Comparison of ENCODE assay signal across 15 cellular contexts in the genomic region with DNA sequence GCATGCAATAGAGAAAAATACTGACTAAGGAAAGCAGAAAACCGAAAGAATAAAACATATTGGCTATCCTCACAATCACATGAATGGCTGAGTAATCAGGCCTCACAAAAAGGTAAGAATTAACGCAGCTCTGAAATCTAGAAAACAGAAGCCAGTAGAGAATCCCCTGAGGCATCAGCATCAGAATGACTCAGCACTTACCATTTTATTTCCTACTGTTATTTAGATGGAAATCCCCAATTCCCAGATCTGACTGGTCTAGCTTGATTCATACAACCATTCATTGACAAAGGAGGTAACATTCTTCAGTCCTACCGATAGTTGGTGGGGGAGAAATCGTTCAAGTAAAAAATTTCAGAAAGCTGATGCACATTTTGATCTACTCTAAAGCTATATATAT.
A peak's percentile ranks its signal among the peaks of the same experiment; 100 is the strongest.
DNase-seq lines count a peak whose midpoint lies in the region; ATAC-seq and TF ChIP-seq lines count a peak whose summit lies in the region.
"Had no signal": no experiment of that assay in that cellular context is flagged by ENCODE, and none has a peak within 500 bp of the region (broad histone marks: within the 10 kb centered on the region; RNA-seq: fewer than 3 reads in every experiment).

No MANE protein-coding gene starts in this region.

- H3K27me3 ChIP-seq in H9 (ENCODE audit: insufficient read depth, low read length), result no peaks in the 10 kb centered on the region
- H3K27me3 ChIP-seq: uterus had no signal

- H3K9ac ChIP-seq in H9 (ENCODE audit: extremely low read depth, insufficient read length, low read length), result no peak overlapping the region

- DNase-seq in H9, result no peak
- DNase-seq in RWPE1 (ENCODE audit: low spot score), result peak; percentile 89
- peak; percentile 51 for DNase-seq in fibroblast of mammary gland (ENCODE audit: low read depth)
- DNase-seq in stromal cell of bone marrow (ENCODE audit: low read depth), result peak; percentile 1
- no peak for DNase-seq in left colon
- no peak for DNase-seq in NCI-H446 treated with DMSO at 0.1 percent for 48 hours (lab: John Stamatoyannopoulos, UW)
- DNase-seq: activated naive CD4-positive, alpha-beta T cell treated with anti-CD3 and anti-CD28 coated beads, Interleukin-2, amount 10 ng/mL, durations not matched to agents 7 days and 5 days; CD4-positive, alpha-beta memory T cell; NCI-H1092; small intestine; stimulated activated naive CD4-positive, alpha-beta T cell treated with Interleukin-2 at 50 U/mL for 16 hours; uterus had no signal

- no peak overlapping the region for H2BK20ac ChIP-seq in H9 (ENCODE audit: low read depth, low read length, poor library complexity, severe bottlenecking)

- no peak overlapping the region for H3K56ac ChIP-seq in H9 (ENCODE audit: insufficient read length, low read depth, low read length)

- peak overlapping the region; percentile 64 for H3K27ac ChIP-seq in H9 (ENCODE audit: insufficient read length, low read depth, low read length)
- H3K27ac ChIP-seq in RWPE1, result no peak overlapping the region
- H3K27ac ChIP-seq: uterus had no signal

- no peak overlapping the region for H2BK120ac ChIP-seq in H9 (ENCODE audit: low read depth, low read length, poor library complexity, severe bottlenecking)

- H2BK5ac ChIP-seq in H9 (ENCODE audit: insufficient read length, low read length), result no peak overlapping the region

- no peaks in the 10 kb centered on the region for H3K9me3 Mint-ChIP-seq in H9
- H3K9me3 Mint-ChIP-seq in activated T-helper 17 cell treated with anti-CD3 and anti-CD28 coated beads, Interleukin-2, amount 50 U/mL, for 72 hours, result peaks cover 19% of the 10 kb centered on the region

- H3K79me1 ChIP-seq in H9 (ENCODE audit: insufficient read depth, low read depth, low read length, poor library complexity, severe bottlenecking), result no peaks in the 10 kb centered on the region

- H3K14ac ChIP-seq in H9 (ENCODE audit: insufficient read depth, low read length), result no peak overlapping the region

- no peak overlapping the region for H3K23ac ChIP-seq in H9 (ENCODE audit: insufficient read length, low read depth, low read length)

- H3K36me3 Mint-ChIP-seq in H9 (ENCODE audit: insufficient read depth in 1 of 3, low read depth in 3 of 3), result no peaks in the 10 kb centered on the region
- no peaks in the 10 kb centered on the region for H3K36me3 Mint-ChIP-seq in activated T-helper 17 cell treated with anti-CD3 and anti-CD28 coated beads, Interleukin-2, amount 50 U/mL, for 72 hours (ENCODE audit: low read depth)
- H3K36me3 Mint-ChIP-seq: activated naive CD4-positive, alpha-beta T cell treated with anti-CD3 and anti-CD28 coated beads, Interleukin-2, amount 10 ng/mL, durations not matched to agents 7 days and 5 days; CD4-positive, alpha-beta memory T cell; memory B cell had no signal

- no peaks in the 10 kb centered on the region for H3K23me2 ChIP-seq in H9 (ENCODE audit: insufficient read length, low read depth, low read length, poor library complexity, severe bottlenecking)

- ATAC-seq in left colon, result no peak
- no peak for ATAC-seq in activated T-helper 17 cell treated with anti-CD3 and anti-CD28 coated beads, Interleukin-2, amount 50 U/mL, for 72 hours (replicated peaks)

- no peaks in the 10 kb centered on the region for H3K9me3 ChIP-seq in H9 (ENCODE audit: control insufficient read depth, low read depth, low read length)
- H3K9me3 ChIP-seq: uterus had no signal

- POLR2A ChIA-PET in RWPE1 (lab: Yijun Ruan, JAX; ENCODE audit: low non-redundant PET), result no interaction called here

- no peak overlapping the region for H3T11ph ChIP-seq in H9 (ENCODE audit: low read length)

- peaks cover 2% of the 10 kb centered on the region; the same call in 1 of the 2 replicates for H3K4me1 ChIP-seq in H9 (ENCODE audit: insufficient read depth, low read length)
- H3K4me1 ChIP-seq: uterus had no signal

- H3K27me3 Mint-ChIP-seq in H9 (ENCODE audit: low read depth), result no peaks in the 10 kb centered on the region
- H3K27me3 Mint-ChIP-seq in activated T-helper 17 cell treated with anti-CD3 and anti-CD28 coated beads, Interleukin-2, amount 50 U/mL, for 72 hours, result no peaks in the 10 kb centered on the region
- H3K27me3 Mint-ChIP-seq: activated naive CD4-positive, alpha-beta T cell treated with anti-CD3 and anti-CD28 coated beads, Interleukin-2, amount 10 ng/mL, durations not matched to agents 7 days and 5 days; CD4-positive, alpha-beta memory T cell; central memory CD8-positive, alpha-beta T cell; memory B cell had no signal

- CTCF ChIA-PET in RWPE1 (lab: Yijun Ruan, JAX), result interaction anchor here (0.6 kb wide), 1 partner anchor 165 kb away, joined by 3 read pairs; no protein-coding TSS in a partner anchor

- H3K4me3 Mint-ChIP-seq in H9, result no peak overlapping the region; a peak in 2 of 5 replicates
- H3K4me3 Mint-ChIP-seq in activated T-helper 17 cell treated with anti-CD3 and anti-CD28 coated beads, Interleukin-2, amount 50 U/mL, for 72 hours, result no peak overlapping the region
- H3K4me3 Mint-ChIP-seq: activated naive CD4-positive, alpha-beta T cell treated with anti-CD3 and anti-CD28 coated beads, Interleukin-2, amount 10 ng/mL, durations not matched to agents 7 days and 5 days; CD4-positive, alpha-beta memory T cell; central memory CD8-positive, alpha-beta T cell; memory B cell had no signal

- no peaks in the 10 kb centered on the region for H4K20me1 ChIP-seq in H9 (ENCODE audit: control insufficient read depth, insufficient read depth, insufficient read length)

- H4K91ac ChIP-seq in H9 (ENCODE audit: insufficient read length, low read depth, low read length), result no peak overlapping the region

- H3K79me2 ChIP-seq in H9 (ENCODE audit: insufficient read depth, low read length), result no peaks in the 10 kb centered on the region

- intact Hi-C loops in left colon (cut with DNase I, micrococcal nuclease), result no loop called here

- no peak overlapping the region for H2AK5ac ChIP-seq in H9 (ENCODE audit: insufficient read length, low read length)

- H3K4me2 ChIP-seq in H9 (ENCODE audit: insufficient read depth, insufficient read length, low read length), result no peak overlapping the region

- H2BK12ac ChIP-seq in H9 (ENCODE audit: insufficient read length, low read depth, low read length), result no peak overlapping the region

- no peak overlapping the region for H3K4me3 ChIP-seq in fibroblast of mammary gland (ENCODE audit: control insufficient read depth, low read depth, low read length)
- H3K4me3 ChIP-seq: uterus had no signal

- H3K4me1 Mint-ChIP-seq in H9, result peaks cover 27 to 31% of the 10 kb centered on the region in 2 experiments
- H3K4me1 Mint-ChIP-seq in activated T-helper 17 cell treated with anti-CD3 and anti-CD28 coated beads, Interleukin-2, amount 50 U/mL, for 72 hours, result no peaks in the 10 kb centered on the region
- H3K4me1 Mint-ChIP-seq: activated naive CD4-positive, alpha-beta T cell treated with anti-CD3 and anti-CD28 coated beads, Interleukin-2, amount 10 ng/mL, durations not matched to agents 7 days and 5 days; CD4-positive, alpha-beta memory T cell; central memory CD8-positive, alpha-beta T cell; memory B cell had no signal

- peak overlapping the region; percentile 87 to 98 (median 93); a peak in 6 of 7 replicates for H3K27ac Mint-ChIP-seq in H9
- no peak overlapping the region for H3K27ac Mint-ChIP-seq in activated T-helper 17 cell treated with anti-CD3 and anti-CD28 coated beads, Interleukin-2, amount 50 U/mL, for 72 hours
- H3K27ac Mint-ChIP-seq: activated naive CD4-positive, alpha-beta T cell treated with anti-CD3 and anti-CD28 coated beads, Interleukin-2, amount 10 ng/mL, durations not matched to agents 7 days and 5 days; CD4-positive, alpha-beta memory T cell; memory B cell had no signal

- H3K4ac ChIP-seq in H9 (ENCODE audit: low read depth, low read length), result no peak overlapping the region

- H2BK15ac ChIP-seq in H9 (ENCODE audit: low read depth, low read length), result no peak overlapping the region

- H2AFZ ChIP-seq in H9 (ENCODE audit: low read length), result no peak overlapping the region

- H3K18ac ChIP-seq in H9 (ENCODE audit: insufficient read length, low read depth, low read length), result no peak overlapping the region

- no CpG with 5 or more reads among the region's 4 CpGs for WGBS in H9 (ENCODE audit: extremely low coverage, insufficient read length, low lambda C conversion rate)

- no peak overlapping the region for H4K5ac ChIP-seq in H9 (ENCODE audit: insufficient read length, low read depth, low read length)

- no peak overlapping the region for H4K8ac ChIP-seq in H9 (replicated peaks; ENCODE audit: insufficient read length, low read depth, low read length)

- no peak for TF ChIP-seq CTCF in H9 (conservative IDR thresholded peaks at IDR 0.05)
- TF ChIP-seq CTCF in RWPE1 (conservative IDR thresholded peaks at IDR 0.05; ENCODE audit: low read depth), result no peak
- TF ChIP-seq CTCF in fibroblast of mammary gland (conservative IDR thresholded peaks at IDR 0.05; ENCODE audit: control insufficient read depth, insufficient read depth, low read depth, low read length), result no peak

Comparison
In these comparisons a context has a peak if more than half of its experiments do, and no peak if none do; other contexts are left out.
1. DNase-seq: peak in RWPE1 (single experiment), fibroblast of mammary gland (single experiment) and stromal cell of bone marrow (single experiment); none in H9 (single experiment), left colon (0 of 2) and NCI-H446 treated with DMSO at 0.1 percent for 48 hours (single experiment).